11 cellular contexts compared by ENCODE assay signal in the genomic region with DNA sequence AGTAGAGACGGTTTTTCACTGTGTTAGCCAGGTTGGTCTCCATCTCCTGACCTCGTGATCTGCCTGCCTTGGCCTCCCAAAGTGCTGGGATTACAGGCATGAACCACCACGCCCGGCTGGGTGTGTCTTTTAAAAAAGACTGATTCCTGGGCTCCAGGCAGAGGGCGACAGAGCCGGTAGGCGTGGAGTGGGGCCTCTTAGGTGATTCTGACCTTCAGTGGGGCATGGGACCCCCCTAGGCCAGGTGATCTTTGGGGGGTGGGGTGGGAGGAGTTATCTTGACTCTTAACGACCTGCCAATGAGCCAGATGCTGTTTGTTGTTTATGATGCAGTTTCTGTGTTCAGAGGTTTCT. TPM values are rescaled to one million over a fixed set of nuclear protein-coding genes. Genes with fewer than 3 reads are reported as not detected.
DNase-seq lines count a peak whose midpoint lies in the region; ATAC-seq, FAIRE-seq and TF ChIP-seq lines count a peak whose summit lies in the region.
"Had no signal": no experiment of that assay in that cellular context is flagged by ENCODE, and none has a peak within 500 bp of the region (broad histone marks: within the 10 kb centered on the region; RNA-seq: fewer than 3 reads in every experiment).

No MANE protein-coding gene starts in this region.

- no peak for DNase-seq in CD4-positive, alpha-beta memory T cell
- no peak for DNase-seq in OCI-LY7 (ENCODE audit: low spot score)
- DNase-seq in effector memory CD4-positive, alpha-beta T cell: no peak
- no peak for DNase-seq in pancreas
- no peak for DNase-seq in ecto neural progenitor cell (ENCODE audit: low spot score)
- DNase-seq in AG08395 (ENCODE audit: low spot score): no peak
- DNase-seq in foreskin fibroblast: no peak
- DNase-seq in upper lobe of left lung: no peak
- DNase-seq: NCI-H1092 had no signal

- peaks cover 13% of the 10 kb centered on the region for H3K36me3 ChIP-seq in CD4-positive, alpha-beta memory T cell (ENCODE audit: insufficient read depth, low read length)
- H3K36me3 ChIP-seq in OCI-LY7 (ENCODE audit: insufficient read depth, low read length) (peaks cover 94% of the 10 kb centered on the region), pancreas (no peaks in the 10 kb centered on the region), upper lobe of left lung (no peaks in the 10 kb centered on the region)
- peaks cover 8% of the 10 kb centered on the region for H3K36me3 ChIP-seq in effector memory CD4-positive, alpha-beta T cell (ENCODE audit: control insufficient read depth, insufficient read depth, low read length)

- 0 out of 2 replicates have a peak, but pooled peaks have one; percentile 26 for TF ChIP-seq CTCF in OCI-LY7 (conservative IDR thresholded peaks at IDR 0.05; ENCODE audit: low read length)
- TF ChIP-seq CTCF in pancreas (IDR thresholded peaks at IDR 0.05): no peak
- no peak for TF ChIP-seq CTCF in foreskin fibroblast (IDR thresholded peaks at IDR 0.05; ENCODE audit: low read depth, low read length)
- no peak for TF ChIP-seq CTCF in upper lobe of left lung (IDR thresholded peaks at IDR 0.05)

- CTCF ChIA-PET in CD4-positive, alpha-beta memory T cell (lab: Charles Lee; ENCODE audit: partially characterized antibody): interaction anchor here (1.0 to 10.7 kb wide), 4 partner anchors 11 to 144 kb away, joined by 3 to 90 read pairs (median 4); a partner anchor contains a TSS
- CTCF ChIA-PET in OCI-LY7 (lab: Charles Lee; ENCODE audit: unreplicated experiment): interaction anchor here (0.6 kb wide), 2 partner anchors 22 to 91 kb away, joined by 3 to 5 read pairs; no protein-coding TSS in a partner anchor

- no peak for TF ChIP-seq EP300 in upper lobe of left lung (IDR thresholded peaks at IDR 0.05)

- BruUV-seq in OCI-LY7 (replicated peaks; lab: Mats Ljungman, UMichigan): no TSS peak

- no peaks in the 10 kb centered on the region for H3K27me3 ChIP-seq in CD4-positive, alpha-beta memory T cell (ENCODE audit: insufficient read depth, low read length)
- H3K27me3 ChIP-seq in effector memory CD4-positive, alpha-beta T cell (replicated peaks; ENCODE audit: control insufficient read depth, insufficient read depth, low read length, poor library complexity, severe bottlenecking): no peaks in the 10 kb centered on the region
- H3K27me3 ChIP-seq in pancreas: no peaks in the 10 kb centered on the region
- no peaks in the 10 kb centered on the region for H3K27me3 ChIP-seq in upper lobe of left lung

- no peak for TF ChIP-seq POLR2A in upper lobe of left lung (IDR thresholded peaks at IDR 0.05)

- H3K4me1 Mint-ChIP-seq in CD4-positive, alpha-beta memory T cell: peaks cover 82 to 97% (median 91%) of the 10 kb centered on the region in 4 donors

- POLR2A ChIA-PET in CD4-positive, alpha-beta memory T cell (lab: Charles Lee; ENCODE audit: partially characterized antibody): interaction anchor here (1.1 to 14.5 kb wide), 15 partner anchors 9 to 144 kb away, joined by 3 to 462 read pairs (median 7); a partner anchor contains a TSS
- POLR2A ChIA-PET in OCI-LY7 (lab: Charles Lee): interaction anchor here (0.6 to 4.1 kb wide), 11 partner anchors 9 to 130 kb away, joined by 3 to 23 read pairs (median 4); no protein-coding TSS in a partner anchor

- 23 to 37% methylated on average over 8 of the region's 8 CpGs for WGBS in pancreas, 2 donors
- 74 to 80% methylated on average over 8 of the region's 8 CpGs for WGBS in upper lobe of left lung, 2 donors

- no peaks in the 10 kb centered on the region for H3K9me3 Mint-ChIP-seq in CD4-positive, alpha-beta memory T cell

- intact Hi-C loops in CD4-positive, alpha-beta memory T cell (cut with micrococcal nuclease): no loop called here
- intact Hi-C loops in OCI-LY7 (cut with micrococcal nuclease; ENCODE audit: unreplicated experiment): no loop called here
- intact Hi-C loops in pancreas (cut with DNase I): no loop called here

- no peaks in the 10 kb centered on the region for H3K9me2 ChIP-seq in OCI-LY7 (ENCODE audit: insufficient read depth, low read length)

- H3K4me3 Mint-ChIP-seq in CD4-positive, alpha-beta memory T cell: peak overlapping the region; percentile 79 to 92 (median 85)

- no peaks in the 10 kb centered on the region for H3K27me3 Mint-ChIP-seq in CD4-positive, alpha-beta memory T cell

- peak overlapping the region; percentile 77 for H3K4me2 ChIP-seq in OCI-LY7 (ENCODE audit: low read length)

- H3K4me3 ChIP-seq in CD4-positive, alpha-beta memory T cell (ENCODE audit: low read length in 2 of 2): peak overlapping the region in 1 of 2 donors; percentile 2
- H3K4me3 ChIP-seq in OCI-LY7 (ENCODE audit: low read depth, low read length, poor library complexity, severe bottlenecking) (peak overlapping the region; percentile 53), pancreas (no peak overlapping the region), foreskin fibroblast (ENCODE audit: low read depth in 1 of 2, low read length in 2 of 2) (no peak overlapping the region), upper lobe of left lung (no peak overlapping the region)
- peak overlapping the region; percentile 13 for H3K4me3 ChIP-seq in effector memory CD4-positive, alpha-beta T cell (ENCODE audit: insufficient read depth, low read depth, low read length, poor library complexity, severe bottlenecking)
- H3K4me3 ChIP-seq: SK-N-MC had no signal

- no peaks in the 10 kb centered on the region for H3K9me3 ChIP-seq in CD4-positive, alpha-beta memory T cell (ENCODE audit: control insufficient read depth in 1 of 2, low read length in 2 of 2)
- no peaks in the 10 kb centered on the region for H3K9me3 ChIP-seq in OCI-LY7 (ENCODE audit: low read length)
- no peaks in the 10 kb centered on the region for H3K9me3 ChIP-seq in effector memory CD4-positive, alpha-beta T cell (ENCODE audit: control insufficient read depth, low read length)
- no peaks in the 10 kb centered on the region for H3K9me3 ChIP-seq in pancreas
- no peaks in the 10 kb centered on the region for H3K9me3 ChIP-seq in upper lobe of left lung

- peak overlapping the region; percentile 57 for H3K27ac ChIP-seq in CD4-positive, alpha-beta memory T cell (ENCODE audit: low read depth, low read length)
- peak overlapping the region; percentile 70 for H3K27ac ChIP-seq in OCI-LY7 (ENCODE audit: low read depth, low read length, poor library complexity, severe bottlenecking)
- peak overlapping the region; percentile 82 for H3K27ac ChIP-seq in effector memory CD4-positive, alpha-beta T cell (ENCODE audit: insufficient read depth, low read length, poor library complexity, severe bottlenecking)
- peak overlapping the region; percentile 64 to 84 (median 72) for H3K27ac ChIP-seq in pancreas
- peak overlapping the region in 2 of 4 donors; percentile 38 to 46 for H3K27ac ChIP-seq in upper lobe of left lung
- H3K27ac ChIP-seq: parathyroid adenoma, SK-N-MC had no signal

- no peak for FAIRE-seq in pancreas (lab: Jason Lieb, UNC)

- peaks cover 72% of the 10 kb centered on the region for H4K20me1 ChIP-seq in OCI-LY7 (ENCODE audit: insufficient read depth, low read length)

- H3K79me2 ChIP-seq in OCI-LY7 (ENCODE audit: insufficient read depth, low read depth, low read length): peaks cover 100% of the 10 kb centered on the region
- H3K79me2 ChIP-seq: parathyroid adenoma had no signal

- no peak overlapping the region for H2AFZ ChIP-seq in OCI-LY7 (ENCODE audit: low read length)
- H2AFZ ChIP-seq: parathyroid adenoma had no signal

- ATAC-seq in pancreas (peak in 1 of 4 donors; percentile 11), upper lobe of left lung (ENCODE audit: low FRiP score in 2 of 2) (no peak)

- H3K27ac Mint-ChIP-seq in CD4-positive, alpha-beta memory T cell: peak overlapping the region; percentile 91 to 98 (median 96)

- H3K36me3 Mint-ChIP-seq in CD4-positive, alpha-beta memory T cell: peaks cover 13 to 44% of the 10 kb centered on the region in 2 donors

- H3K4me1 ChIP-seq in CD4-positive, alpha-beta memory T cell (ENCODE audit: insufficient read depth, low read length): peaks cover 100% of the 10 kb centered on the region
- H3K4me1 ChIP-seq in OCI-LY7 (ENCODE audit: insufficient read depth, low read length, poor library complexity, severe bottlenecking) (peaks cover 87% of the 10 kb centered on the region), pancreas (peaks cover 0 to 8% (median 0%) of the 10 kb centered on the region in 3 donors), upper lobe of left lung (peaks cover 32 to 50% (median 40%) of the 10 kb centered on the region in 4 donors)
- H3K4me1 ChIP-seq in effector memory CD4-positive, alpha-beta T cell (ENCODE audit: control insufficient read depth, insufficient read depth, low read length, poor library complexity, severe bottlenecking): peaks cover 81% of the 10 kb centered on the region

RNA-seq across cellular contexts. Expression of a gene that starts 13.6 kb away (rescaled TPM):
- 100 to 1,000 TPM; 610 to 660 TPM for total RNA-seq in CD4-positive, alpha-beta memory T cell
- 100 to 1,000 TPM; 159 to 283 TPM for polyA plus RNA-seq in CD4-positive, alpha-beta memory T cell
- 219 and 228 TPM in 2 replicates for total RNA-seq in OCI-LY7 (2014; rRNA removed; shearing (Covaris generic))
- total RNA-seq in OCI-LY7 (2022): 400 and 411 TPM in 2 replicates
- total RNA-seq in pancreas: 10 to 100 TPM; 11.2 to 47.5 (median 16.5) TPM
- polyA plus RNA-seq in pancreas: 10 to 100 TPM in 1 of 2 donors, 1 to 10 TPM in 1; 2.7 to 10.9 TPM
- total RNA-seq in upper lobe of left lung: 10 to 100 TPM; 33.3 to 85.9 (median 67.2) TPM

Comparison
In these comparisons a context has a peak if more than half of its experiments do, and no peak if none do; other contexts are left out.
1. H3K4me3 ChIP-seq: peak in OCI-LY7 (single experiment) and effector memory CD4-positive, alpha-beta T cell (single experiment); none in pancreas (0 of 4), foreskin fibroblast (0 of 2) and upper lobe of left lung (0 of 4).